2 cellular contexts compared by ENCODE assay signal in genomic region chr16:57592591-57593003, GRCh38.
TF ChIP-seq lines count a peak whose summit lies in the region.

No MANE protein-coding gene starts in this region.

TF ChIP-seq in HepG2, 621 proteins besides CTCF, POLR2A, EP300 and RAD21:
- no peak for TF ChIP-seq PTBP1 (IDR thresholded peaks at IDR 0.05; ENCODE audit: low read depth, low read length, poor library complexity, severe bottlenecking)
- no peak for TF ChIP-seq ZKSCAN5 (CRISPR knock-in tag; IDR thresholded peaks at IDR 0.05)
- no peak for TF ChIP-seq ZMYM2 (CRISPR knock-in tag; IDR thresholded peaks at IDR 0.05)
- TF ChIP-seq BRCA1 (CRISPR knock-in tag; IDR thresholded peaks at IDR 0.05) = no peak
- TF ChIP-seq SIX1 (CRISPR knock-in tag; IDR thresholded peaks at IDR 0.05; ENCODE audit: borderline replicate concordance) = no peak
- no peak for TF ChIP-seq ZNF468 (CRISPR knock-in tag; IDR thresholded peaks at IDR 0.05)
- TF ChIP-seq PRDM4 (CRISPR knock-in tag; IDR thresholded peaks at IDR 0.05; ENCODE audit: borderline replicate concordance) = no peak
- no peak for TF ChIP-seq ZNF747 (CRISPR knock-in tag; IDR thresholded peaks at IDR 0.05; ENCODE audit: borderline replicate concordance)
- TF ChIP-seq MTF2 (CRISPR knock-in tag; IDR thresholded peaks at IDR 0.05; ENCODE audit: borderline replicate concordance) = no peak
- TF ChIP-seq PAXIP1 (CRISPR knock-in tag; conservative IDR thresholded peaks at IDR 0.05) = no peak
- TF ChIP-seq MAX (IDR thresholded peaks at IDR 0.05) = no peak
- TF ChIP-seq ZNF232 (CRISPR knock-in tag; IDR thresholded peaks at IDR 0.05; ENCODE audit: borderline replicate concordance) = no peak
- no peak for TF ChIP-seq HDAC2 (CRISPR knock-in tag; IDR thresholded peaks at IDR 0.05)
- no peak for TF ChIP-seq MEIS1 (CRISPR knock-in tag; IDR thresholded peaks at IDR 0.05; ENCODE audit: borderline replicate concordance)
- TF ChIP-seq ZNF160 (CRISPR knock-in tag; IDR thresholded peaks at IDR 0.05) = no peak
- no peak for TF ChIP-seq MTA3 (CRISPR knock-in tag; IDR thresholded peaks at IDR 0.05)
- TF ChIP-seq GLI4 (CRISPR knock-in tag; IDR thresholded peaks at IDR 0.05; ENCODE audit: borderline replicate concordance) = no peak
- no peak for TF ChIP-seq FOXA3 (CRISPR knock-in tag; IDR thresholded peaks at IDR 0.05)
- no peak for TF ChIP-seq POLR2G (IDR thresholded peaks at IDR 0.05; ENCODE audit: low read depth, low read length)
- no peak for TF ChIP-seq ESRRA (CRISPR knock-in tag; IDR thresholded peaks at IDR 0.05; ENCODE audit: low read depth)
TF ChIP-seq in HepG2: peak in this region for 0.

TF ChIP-seq in HEK293T, 16 proteins besides CTCF, POLR2A, EP300 and RAD21:
- TF ChIP-seq ARNT (IDR thresholded peaks at IDR 0.05) (no peak), LEF1 (IDR thresholded peaks at IDR 0.05; ENCODE audit: borderline replicate concordance) (no peak), CTBP1 (IDR thresholded peaks at IDR 0.05; ENCODE audit: borderline replicate concordance) (no peak), FOXM1 (IDR thresholded peaks at IDR 0.05; ENCODE audit: borderline replicate concordance) (no peak), L3MBTL2 (conservative IDR thresholded peaks at IDR 0.05) (no peak), NFRKB (IDR thresholded peaks at IDR 0.05) (no peak), ZNF384 (IDR thresholded peaks at IDR 0.05) (no peak), FOXA1 (IDR thresholded peaks at IDR 0.05) (no peak), FOXK2 (IDR thresholded peaks at IDR 0.05) (no peak), SP1 (IDR thresholded peaks at IDR 0.05) (no peak), PKNOX1 (IDR thresholded peaks at IDR 0.05) (no peak), ELF4 (IDR thresholded peaks at IDR 0.05) (no peak), TARDBP (IDR thresholded peaks at IDR 0.05) (no peak), BHLHE40 (IDR thresholded peaks at IDR 0.05; ENCODE audit: borderline replicate concordance) (no peak), HDGF (IDR thresholded peaks at IDR 0.05; ENCODE audit: borderline replicate concordance) (no peak), SUZ12 (IDR thresholded peaks at IDR 0.05) (no peak)
